1 cellular context compared by ENCODE assay signal in genomic region chr10:15824498-15824897, GRCh38.
A peak's percentile ranks its signal among the peaks of the same experiment; 100 is the strongest.
TF ChIP-seq lines count a peak whose summit lies in the region.

No MANE protein-coding gene starts in this region.

TF ChIP-seq in K562, 482 proteins besides CTCF, POLR2A, EP300 and RAD21:
- TF ChIP-seq CEBPB (tag; IDR thresholded peaks at IDR 0.05) (peak; percentile 61), THAP12 (CRISPR knock-in tag; IDR thresholded peaks at IDR 0.05) (no peak)
